In the genomic region with DNA sequence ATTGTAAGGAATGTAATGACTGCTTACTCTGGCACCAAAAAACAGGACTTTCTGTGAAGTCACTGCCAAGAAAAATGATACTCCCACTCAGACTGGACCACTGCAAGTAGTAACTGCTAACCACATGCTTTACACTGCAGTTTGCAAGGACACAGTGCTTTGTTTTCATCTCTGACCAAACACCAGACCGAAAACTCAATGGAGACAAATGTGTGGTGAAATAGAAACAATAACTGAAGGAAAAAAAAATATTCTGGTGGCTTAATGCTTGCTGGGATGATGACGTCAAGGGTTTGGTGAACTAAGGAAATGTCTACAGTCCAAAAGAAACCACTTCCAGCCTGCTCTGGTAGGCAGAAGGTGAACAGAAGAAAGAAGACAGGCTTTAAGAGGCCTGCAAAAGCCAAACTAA, we compare ENCODE assay signal across 14 cellular contexts. TPM values are rescaled to one million over a fixed set of nuclear protein-coding genes. Genes with fewer than 3 reads are reported as not detected.
DNase-seq lines count a peak whose midpoint lies in the region; ATAC-seq and TF ChIP-seq lines count a peak whose summit lies in the region.
"Had no signal": no experiment of that assay in that cellular context is flagged by ENCODE, and none has a peak within 500 bp of the region (broad histone marks: within the 10 kb centered on the region; RNA-seq: fewer than 3 reads in every experiment).

No MANE protein-coding gene starts in this region.

- H3K4me1 ChIP-seq in transverse colon = peaks cover 0 to 3% (median 0%) of the 10 kb centered on the region in 4 donors
- no peaks in the 10 kb centered on the region for H3K4me1 ChIP-seq in Caco-2

- H3K36me3 ChIP-seq in kidney epithelial cell (ENCODE audit: control insufficient read depth, insufficient read depth, low read length) = no peaks in the 10 kb centered on the region
- H3K36me3 ChIP-seq in transverse colon = no peaks in the 10 kb centered on the region
- no peaks in the 10 kb centered on the region for H3K36me3 ChIP-seq in Caco-2 (ENCODE audit: control insufficient read depth, insufficient read depth, low read length)

- no peak for ATAC-seq in omental fat pad (ENCODE audit: low FRiP score)

- no peak overlapping the region for H3K4me3 Mint-ChIP-seq in activated naive CD8-positive, alpha-beta T cell
- H3K4me3 Mint-ChIP-seq in activated naive CD8-positive, alpha-beta T cell treated with anti-CD3 and anti-CD28 coated beads for 36 hours = no peak overlapping the region
- no peak overlapping the region for H3K4me3 Mint-ChIP-seq in activated T-helper 2 cell treated with anti-CD3 and anti-CD28 coated beads, Interferon-gamma antibody, Interleukin-2, Interleukin-4, amounts not matched to agents 10 μg/mL and 5 μg/mL and 100 μg/mL, durations not matched to agents 14 hours and 24 hours and 36 hours (ENCODE audit: low read depth)
- H3K4me3 Mint-ChIP-seq in Caco-2 (ENCODE audit: unreplicated experiment) = no peak overlapping the region
- H3K4me3 Mint-ChIP-seq: naive B cell had no signal

- no TSS peak for BruUV-seq in Caco-2 (replicated peaks; lab: Mats Ljungman, UMichigan)

- no peaks in the 10 kb centered on the region for H3K9me3 ChIP-seq in transverse colon
- no peaks in the 10 kb centered on the region for H3K9me3 ChIP-seq in Caco-2

- H3K4me3 ChIP-seq in kidney epithelial cell (ENCODE audit: low read depth, low read length) (no peak overlapping the region), transverse colon (no peak overlapping the region), Caco-2 (ENCODE audit: low read depth, low read length) (no peak overlapping the region)
- H3K4me3 ChIP-seq: SK-N-MC had no signal

- in situ Hi-C loops in transverse colon (cut with MboI; ENCODE audit: low pct_ligation_motif_present in 1 of 4, low pct_unique_long_range_greater_than_20kb in 1 of 4, low sequenced_read_pairs in 3 of 4) = no loop called here

- POLR2A ChIA-PET in Caco-2 (lab: Charles Lee) = no interaction called here

- H3K27me3 Mint-ChIP-seq in activated naive CD8-positive, alpha-beta T cell = peaks cover 5% of the 10 kb centered on the region
- no peaks in the 10 kb centered on the region for H3K27me3 Mint-ChIP-seq in activated naive CD8-positive, alpha-beta T cell treated with anti-CD3 and anti-CD28 coated beads for 36 hours
- no peaks in the 10 kb centered on the region for H3K27me3 Mint-ChIP-seq in activated T-helper 2 cell treated with anti-CD3 and anti-CD28 coated beads, Interferon-gamma antibody, Interleukin-2, Interleukin-4, amounts not matched to agents 10 μg/mL and 5 μg/mL and 100 μg/mL, durations not matched to agents 14 hours and 24 hours and 36 hours (ENCODE audit: low read depth)
- H3K27me3 Mint-ChIP-seq in Caco-2 (ENCODE audit: insufficient read depth, unreplicated experiment) = no peaks in the 10 kb centered on the region
- H3K27me3 Mint-ChIP-seq: naive B cell had no signal

- intact Hi-C loops in transverse colon (cut with DNase I; ENCODE audit: low total_unique reads) = no loop called here
- intact Hi-C loops in activated T-helper 2 cell treated with anti-CD3 and anti-CD28 coated beads, Interferon-gamma antibody, Interleukin-2, Interleukin-4, amounts not matched to agents 10 μg/mL and 5 μg/mL and 100 μg/mL, durations not matched to agents 14 hours and 24 hours and 36 hours (cut with micrococcal nuclease) = no loop called here
- intact Hi-C loops in Caco-2 (cut with micrococcal nuclease; ENCODE audit: unreplicated experiment) = no loop called here

- H3K27ac Mint-ChIP-seq in activated naive CD8-positive, alpha-beta T cell = peak overlapping the region; percentile 1
- no peak overlapping the region for H3K27ac Mint-ChIP-seq in activated naive CD8-positive, alpha-beta T cell treated with anti-CD3 and anti-CD28 coated beads for 36 hours
- H3K27ac Mint-ChIP-seq in activated T-helper 2 cell treated with anti-CD3 and anti-CD28 coated beads, Interferon-gamma antibody, Interleukin-2, Interleukin-4, amounts not matched to agents 10 μg/mL and 5 μg/mL and 100 μg/mL, durations not matched to agents 14 hours and 24 hours and 36 hours = no peak overlapping the region
- H3K27ac Mint-ChIP-seq in Caco-2 (ENCODE audit: unreplicated experiment) = no peak overlapping the region
- H3K27ac Mint-ChIP-seq: naive B cell had no signal

- CTCF ChIA-PET in Caco-2 (lab: Charles Lee) = no interaction called here

- peaks cover 8% of the 10 kb centered on the region for H3K4me1 Mint-ChIP-seq in activated naive CD8-positive, alpha-beta T cell (ENCODE audit: low read depth)
- peaks cover 5% of the 10 kb centered on the region for H3K4me1 Mint-ChIP-seq in activated naive CD8-positive, alpha-beta T cell treated with anti-CD3 and anti-CD28 coated beads for 36 hours
- peaks cover 2% of the 10 kb centered on the region for H3K4me1 Mint-ChIP-seq in activated T-helper 2 cell treated with anti-CD3 and anti-CD28 coated beads, Interferon-gamma antibody, Interleukin-2, Interleukin-4, amounts not matched to agents 10 μg/mL and 5 μg/mL and 100 μg/mL, durations not matched to agents 14 hours and 24 hours and 36 hours (ENCODE audit: low read depth)
- no peaks in the 10 kb centered on the region for H3K4me1 Mint-ChIP-seq in Caco-2 (ENCODE audit: low read depth, unreplicated experiment)
- H3K4me1 Mint-ChIP-seq: naive B cell had no signal

- peak overlapping the region in 3 of 4 donors; percentile 13 to 35 (median 28) for H3K27ac ChIP-seq in transverse colon
- H3K27ac ChIP-seq: SK-N-MC had no signal

- no peaks in the 10 kb centered on the region for H3K36me3 Mint-ChIP-seq in activated naive CD8-positive, alpha-beta T cell
- H3K36me3 Mint-ChIP-seq in activated naive CD8-positive, alpha-beta T cell treated with anti-CD3 and anti-CD28 coated beads for 36 hours = no peaks in the 10 kb centered on the region
- H3K36me3 Mint-ChIP-seq in activated T-helper 2 cell treated with anti-CD3 and anti-CD28 coated beads, Interferon-gamma antibody, Interleukin-2, Interleukin-4, amounts not matched to agents 10 μg/mL and 5 μg/mL and 100 μg/mL, durations not matched to agents 14 hours and 24 hours and 36 hours (ENCODE audit: low read depth) = no peaks in the 10 kb centered on the region
- no peaks in the 10 kb centered on the region for H3K36me3 Mint-ChIP-seq in Caco-2 (ENCODE audit: insufficient read depth, unreplicated experiment)
- H3K36me3 Mint-ChIP-seq: naive B cell had no signal

- no peaks in the 10 kb centered on the region for H3K9me3 Mint-ChIP-seq in activated naive CD8-positive, alpha-beta T cell (ENCODE audit: low read depth)
- no peaks in the 10 kb centered on the region for H3K9me3 Mint-ChIP-seq in activated naive CD8-positive, alpha-beta T cell treated with anti-CD3 and anti-CD28 coated beads for 36 hours
- H3K9me3 Mint-ChIP-seq in activated T-helper 2 cell treated with anti-CD3 and anti-CD28 coated beads, Interferon-gamma antibody, Interleukin-2, Interleukin-4, amounts not matched to agents 10 μg/mL and 5 μg/mL and 100 μg/mL, durations not matched to agents 14 hours and 24 hours and 36 hours = no peaks in the 10 kb centered on the region
- no peaks in the 10 kb centered on the region for H3K9me3 Mint-ChIP-seq in Caco-2 (ENCODE audit: unreplicated experiment)

- 51% methylated on average over 2 of the region's 2 CpGs; no CpG with 5 or more reads in 1 of the 2 donors for WGBS in transverse colon (ENCODE audit: low coverage in 1 of 2), 2 donors

- no peak for DNase-seq in activated naive CD8-positive, alpha-beta T cell treated with anti-CD3 and anti-CD28 coated beads for 36 hours
- DNase-seq in amniotic epithelial cell (ENCODE audit: low read depth) = peak; percentile 73
- peak; percentile 50 for DNase-seq in kidney epithelial cell (ENCODE audit: low read depth)
- DNase-seq in transverse colon = no peak
- DNase-seq in omental fat pad (ENCODE audit: low spot score) = no peak
- no peak for DNase-seq in activated T-helper 2 cell treated with anti-CD3 and anti-CD28 coated beads, Interferon-gamma antibody, Interleukin-2, Interleukin-4, amounts not matched to agents 10 μg/mL and 5 μg/mL and 100 μg/mL, durations not matched to agents 14 hours and 24 hours and 36 hours (ENCODE audit: low spot score)
- no peak for DNase-seq in Caco-2
- DNase-seq: ACHN; activated CD4-positive, alpha-beta T cell treated with anti-CD3 and anti-CD28 coated beads, Interleukin-2, amount 50 U/mL, for 48 hours; naive B cell; NCI-H748 treated with DMSO at 0.1 percent for 48 hours; stimulated activated naive CD4-positive, alpha-beta T cell had no signal

- no peaks in the 10 kb centered on the region for H3K27me3 ChIP-seq in kidney epithelial cell (ENCODE audit: control insufficient read depth, insufficient read depth, low read length)
- no peaks in the 10 kb centered on the region for H3K27me3 ChIP-seq in transverse colon
- no peaks in the 10 kb centered on the region for H3K27me3 ChIP-seq in Caco-2 (replicated peaks; ENCODE audit: control insufficient read depth, insufficient read depth, low read length)

- TF ChIP-seq CTCF in kidney epithelial cell (IDR thresholded peaks at IDR 0.05; ENCODE audit: insufficient read depth, low read length, poor library complexity, severe bottlenecking) (no peak), transverse colon (IDR thresholded peaks at IDR 0.05) (no peak), omental fat pad (IDR thresholded peaks at IDR 0.05) (no peak), Caco-2 (IDR thresholded peaks at IDR 0.05; ENCODE audit: insufficient read depth in 1 of 2, low read depth in 1 of 2, low read length in 1 of 2, severe bottlenecking in 1 of 2, unreplicated experiment in 1 of 2) (no peak)

- TF ChIP-seq EP300 in transverse colon (IDR thresholded peaks at IDR 0.05; ENCODE audit: low read depth) = no peak

- TF ChIP-seq POLR2A in transverse colon (IDR thresholded peaks at IDR 0.05) = no peak

RNA-seq across cellular contexts. Expression of a gene that starts 13.2 kb away (rescaled TPM):
- total RNA-seq in activated naive CD8-positive, alpha-beta T cell treated with anti-CD3 and anti-CD28 coated beads for 36 hours = not detected
- total RNA-seq in kidney epithelial cell (33.1 and 34.7 TPM in 2 replicates), transverse colon (10 to 100 TPM in 3 of 4 donors, 1 to 10 TPM in 1; 7.8 to 15.7 (median 12.7) TPM), omental fat pad (10 to 100 TPM in 2 of 4 donors, 1 to 10 TPM in 2; 6.6 to 27.6 (median 11.1) TPM), Caco-2 (2022) (1.0 and 1.2 TPM in 2 replicates)
- not detected in 2 replicates for total RNA-seq in activated T-helper 2 cell treated with anti-CD3 and anti-CD28 coated beads, Interferon-gamma antibody, Interleukin-2, Interleukin-4, amounts not matched to agents 10 μg/mL and 5 μg/mL and 100 μg/mL, durations not matched to agents 14 hours and 24 hours and 36 hours

Comparison
In these comparisons a context has a peak if more than half of its experiments do, and no peak if none do; other contexts are left out.
1. DNase-seq: peak in amniotic epithelial cell (single experiment) and kidney epithelial cell (single experiment); none in activated naive CD8-positive, alpha-beta T cell treated with anti-CD3 and anti-CD28 coated beads for 36 hours (single experiment), transverse colon (single experiment), omental fat pad (single experiment), activated T-helper 2 cell treated with anti-CD3 and anti-CD28 coated beads, Interferon-gamma antibody, Interleukin-2, Interleukin-4, amounts not matched to agents 10 μg/mL and 5 μg/mL and 100 μg/mL, durations not matched to agents 14 hours and 24 hours and 36 hours (single experiment) and Caco-2 (0 of 2).